In the genomic region with DNA sequence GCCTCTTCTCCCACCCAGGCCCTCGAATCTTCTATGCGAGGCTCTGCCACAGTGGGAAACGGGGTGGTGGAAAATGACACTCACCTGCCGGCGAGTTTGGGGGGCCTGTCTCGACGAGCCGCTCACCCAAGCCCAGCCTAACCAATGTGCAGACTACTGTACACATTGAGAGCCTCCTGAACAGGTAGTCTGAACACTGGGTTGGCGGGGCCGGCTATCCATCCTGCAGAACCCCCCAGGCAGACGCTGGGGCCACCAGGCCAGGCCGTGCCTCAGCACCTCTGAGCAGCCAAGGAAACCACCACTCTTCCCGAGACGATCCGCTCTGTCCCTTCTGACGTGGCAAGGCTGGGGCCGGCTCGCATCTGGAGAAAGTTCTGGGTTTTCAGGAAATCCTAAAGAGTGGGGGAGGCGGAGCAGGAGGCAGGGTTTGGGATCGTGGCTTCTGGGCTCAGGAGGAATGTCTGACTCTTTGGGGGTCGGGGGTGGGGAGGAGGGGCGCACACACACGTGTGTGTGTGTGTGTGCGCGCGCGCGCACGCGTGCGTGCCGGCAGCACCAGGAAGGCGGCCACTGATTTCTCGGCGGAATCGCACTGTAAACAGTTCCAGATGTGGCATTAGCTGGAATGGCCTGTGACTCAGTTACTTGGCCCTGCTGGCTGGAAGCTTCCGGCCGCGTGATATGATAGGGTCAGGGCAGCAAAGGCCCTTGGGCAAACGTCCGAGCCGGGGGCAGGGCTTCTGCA, we compare ENCODE assay signal across 9 cellular contexts. TPM values are rescaled to one million over a fixed set of nuclear protein-coding genes. Genes with fewer than 3 reads are reported as not detected.
DNase-seq lines count a peak whose midpoint lies in the region; ATAC-seq and TF ChIP-seq lines count a peak whose summit lies in the region.
"Had no signal": no experiment of that assay in that cellular context is flagged by ENCODE, and none has a peak within 500 bp of the region (broad histone marks: within the 10 kb centered on the region; RNA-seq: fewer than 3 reads in every experiment).

No MANE protein-coding gene starts in this region.

- TF ChIP-seq CTCF in HEK293 (tag by site-specific recombination; IDR thresholded peaks at IDR 0.05): no peak
- TF ChIP-seq CTCF in chondrocyte (IDR thresholded peaks at IDR 0.05): no peak
- no peak for TF ChIP-seq CTCF in lower lobe of right lung (IDR thresholded peaks at IDR 0.05)

- H3K9me3 Mint-ChIP-seq in chondrocyte (ENCODE audit: low read depth): no peaks in the 10 kb centered on the region
- H3K9me3 Mint-ChIP-seq: IgD-negative memory B cell had no signal

- H3K4me1 Mint-ChIP-seq in chondrocyte (ENCODE audit: low read depth): peaks cover 43% of the 10 kb centered on the region

- peak overlapping the region; percentile 63 to 88 (median 76) for H3K9ac ChIP-seq in subcutaneous abdominal adipose tissue (ENCODE audit: low read length in 5 of 5)

- no peaks in the 10 kb centered on the region for H3K27me3 Mint-ChIP-seq in chondrocyte (ENCODE audit: low read depth)
- H3K27me3 Mint-ChIP-seq: IgD-negative memory B cell had no signal

- intact Hi-C loops in lower lobe of right lung (cut with DNase I): no loop called here

- H3K27ac ChIP-seq in HEK293 (ENCODE audit: extremely low read depth, low read depth, low read length) (no peak overlapping the region), lower lobe of right lung (peak overlapping the region; percentile 60), subcutaneous abdominal adipose tissue (ENCODE audit: low read depth, low read length) (peak overlapping the region; percentile 92)

- no peaks in the 10 kb centered on the region for H3K4me1 ChIP-seq in HEK293 (ENCODE audit: control insufficient read depth, insufficient read depth, low read length)
- H3K4me1 ChIP-seq in lower lobe of right lung: peaks cover 6% of the 10 kb centered on the region
- H3K4me1 ChIP-seq in subcutaneous abdominal adipose tissue (ENCODE audit: control insufficient read depth in 5 of 5, insufficient read depth in 5 of 5, low read length in 5 of 5): peaks cover 2 to 49% (median 43%) of the 10 kb centered on the region in 5 donors

- H3K27ac Mint-ChIP-seq in chondrocyte (ENCODE audit: unreplicated experiment): peak overlapping the region; percentile 100
- H3K27ac Mint-ChIP-seq: IgD-negative memory B cell had no signal

- H3K36me3 ChIP-seq in HEK293 (ENCODE audit: control insufficient read depth in 2 of 2, insufficient read depth in 1 of 2, low read length in 2 of 2) (peaks cover 9 to 69% of the 10 kb centered on the region in 2 experiments; a peak in 2 of 3 replicates), lower lobe of right lung (peaks cover 96% of the 10 kb centered on the region), subcutaneous abdominal adipose tissue (ENCODE audit: control insufficient read depth in 5 of 5, insufficient read depth in 5 of 5, low read length in 5 of 5) (peaks cover 0 to 79% (median 50%) of the 10 kb centered on the region in 5 donors)

- CTCF ChIA-PET in HEK293 (lab: Yijun Ruan, JAX): no interaction called here

- H3K27me3 ChIP-seq in lower lobe of right lung (ENCODE audit: low read depth) (no peaks in the 10 kb centered on the region), subcutaneous abdominal adipose tissue (ENCODE audit: control insufficient read depth in 5 of 5, insufficient read depth in 4 of 5, low read length in 5 of 5) (no peaks in the 10 kb centered on the region)

- POLR2A ChIA-PET in HEK293 (lab: Yijun Ruan, JAX): interaction anchor here (1.5 kb wide), 1 partner anchor 18 kb away, joined by 4 read pairs; the partner anchor contains the start of gene TMED1

- H3K4me3 Mint-ChIP-seq in chondrocyte (ENCODE audit: unreplicated experiment): peak overlapping the region; percentile 82
- H3K4me3 Mint-ChIP-seq: IgD-negative memory B cell had no signal

- H3K4me3 ChIP-seq in HEK293 (ENCODE audit: low read depth, low read length): no peak overlapping the region
- peak overlapping the region; percentile 48 for H3K4me3 ChIP-seq in lower lobe of right lung
- peak overlapping the region; percentile 48 to 68 (median 66) for H3K4me3 ChIP-seq in subcutaneous abdominal adipose tissue (ENCODE audit: low read depth in 1 of 5, low read length in 5 of 5)

- peak; percentile 3 to 7 for ATAC-seq in lower lobe of right lung

- H3K9me3 ChIP-seq in HEK293 (ENCODE audit: control insufficient read depth, insufficient read depth, low read depth, low read length) (no peaks in the 10 kb centered on the region), lower lobe of right lung (no peaks in the 10 kb centered on the region), subcutaneous abdominal adipose tissue (ENCODE audit: control insufficient read depth in 5 of 5, low read length in 5 of 5) (peaks cover 0 to 2% (median 0%) of the 10 kb centered on the region in 5 donors)

- peaks cover 21% of the 10 kb centered on the region for H3K36me3 Mint-ChIP-seq in chondrocyte (ENCODE audit: low read depth)

- DNase-seq in chondrocyte (ENCODE audit: low spot score) (no peak), lower lobe of right lung (no peak), glomerular visceral epithelial cell (ENCODE audit: extremely low spot score) (no peak), NOMO-1 (lab: John Stamatoyannopoulos, UW; ENCODE audit: unreplicated experiment in 2 of 2) (no peak), Kasumi-1 (lab: John Stamatoyannopoulos, UW) (no peak), NCI-H187 treated with DMSO at 0.1 percent for 48 hours (lab: John Stamatoyannopoulos, UW) (no peak)

TF ChIP-seq in HEK293, 187 proteins besides CTCF, POLR2A, EP300 and RAD21:
- TF ChIP-seq ZNF146 (tag by site-specific recombination; IDR thresholded peaks at IDR 0.05) (no peak), BCL6B (tag by site-specific recombination; IDR thresholded peaks at IDR 0.05) (peak; percentile 42; the same call in 1 of the 2 replicates)

RNA-seq across cellular contexts. Expression of gene TMED1, which starts 18.5 kb away (rescaled TPM):
- total RNA-seq in chondrocyte (29.1 to 33.7 TPM (median 31.5 TPM) in 3 replicates), lower lobe of right lung (23.5 TPM)

RNA-seq across cellular contexts. Expression of gene C19orf38, which starts 30.8 kb away (rescaled TPM):
- 0.30 to 0.34 TPM in 2 of 3 replicates, not detected in the other for total RNA-seq in chondrocyte
- 11.7 TPM for total RNA-seq in lower lobe of right lung

RNA-seq across cellular contexts. Expression of gene CARM1, which starts 53.9 kb away (rescaled TPM):
- total RNA-seq in chondrocyte (59.9 to 62.0 TPM (median 61.8 TPM) in 3 replicates), lower lobe of right lung (27.5 TPM)
